In the genomic region with DNA sequence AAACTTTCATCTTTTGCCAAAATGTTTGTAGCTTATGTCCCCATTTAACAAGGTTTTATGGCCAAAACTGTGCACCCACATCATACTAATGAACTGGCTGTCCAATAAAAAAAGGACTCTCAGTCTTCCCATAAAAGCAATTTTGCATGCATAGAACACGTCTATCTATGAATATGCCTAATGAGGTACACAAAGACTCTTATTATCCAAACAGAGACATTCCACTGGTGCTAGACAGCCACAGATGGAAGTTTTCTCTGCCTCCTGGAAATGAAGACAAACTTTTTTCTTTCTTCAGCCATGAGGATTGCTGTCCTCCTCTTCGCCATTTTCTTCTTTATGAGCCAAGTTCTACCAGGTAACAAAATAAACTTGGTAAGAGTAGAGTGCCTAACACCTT, we compare ENCODE assay signal across 7 cellular contexts. TPM values are rescaled to one million over a fixed set of nuclear protein-coding genes. Genes with fewer than 3 reads are reported as not detected.
"Had no signal": no experiment of that assay in that cellular context is flagged by ENCODE, and none has a peak within 500 bp of the region (broad histone marks: within the 10 kb centered on the region; RNA-seq: fewer than 3 reads in every experiment).

DEFB108B (plus strand) TSS at position 301 of the 400 bp plus-strand sequence; CDS start at position 301, 0 bp downstream.

RNA-seq across cellular contexts. Expression of gene DEFB108B, which starts in this region (rescaled TPM):
- total RNA-seq: GM23248, GM23338, H1, H4, H7, H9, HFFc6 had no signal
- polyA plus RNA-seq: GM23248, GM23338, H1 had no signal
